Comparison of ENCODE assay signal across 1 cellular context in genomic region chr17:81976332-81977210, GRCh38.
TF ChIP-seq lines count a peak whose summit lies in the region.

No MANE protein-coding gene starts in this region.

TF ChIP-seq in K562, 482 proteins besides CTCF, POLR2A, EP300 and RAD21 (continued from another document and continues in another):
- peak; percentile 17; the same call in 1 of the 2 replicates for TF ChIP-seq ZNF511 (CRISPR knock-in tag; IDR thresholded peaks at IDR 0.05)
- TF ChIP-seq CHD7 (IDR thresholded peaks at IDR 0.05; ENCODE audit: low read depth, low read length) = no peak
- TF ChIP-seq SNIP1 (IDR thresholded peaks at IDR 0.05; ENCODE audit: low read depth) = no peak
- peak; percentile 29; the same call in 1 of the 2 replicates for TF ChIP-seq ZNF583 (CRISPR knock-in tag; IDR thresholded peaks at IDR 0.05)
- TF ChIP-seq KAT8 (IDR thresholded peaks at IDR 0.05; ENCODE audit: low read depth) = no peak
- TF ChIP-seq IRF2 (CRISPR knock-in tag; IDR thresholded peaks at IDR 0.05) = no peak
- TF ChIP-seq GABPA (tag; conservative IDR thresholded peaks at IDR 0.05; ENCODE audit: low read depth) = no peak
- TF ChIP-seq FOXK1 (CRISPR knock-in tag; IDR thresholded peaks at IDR 0.05; ENCODE audit: borderline replicate concordance) = no peak; the same call in 1 of the 2 replicates
- no peak for TF ChIP-seq ZNF41 (CRISPR knock-in tag; conservative IDR thresholded peaks at IDR 0.05)
- TF ChIP-seq MBD1 (CRISPR knock-in tag; IDR thresholded peaks at IDR 0.05) = no peak
- TF ChIP-seq LARP7 (IDR thresholded peaks at IDR 0.05) = no peak
- TF ChIP-seq, protein P1, sequence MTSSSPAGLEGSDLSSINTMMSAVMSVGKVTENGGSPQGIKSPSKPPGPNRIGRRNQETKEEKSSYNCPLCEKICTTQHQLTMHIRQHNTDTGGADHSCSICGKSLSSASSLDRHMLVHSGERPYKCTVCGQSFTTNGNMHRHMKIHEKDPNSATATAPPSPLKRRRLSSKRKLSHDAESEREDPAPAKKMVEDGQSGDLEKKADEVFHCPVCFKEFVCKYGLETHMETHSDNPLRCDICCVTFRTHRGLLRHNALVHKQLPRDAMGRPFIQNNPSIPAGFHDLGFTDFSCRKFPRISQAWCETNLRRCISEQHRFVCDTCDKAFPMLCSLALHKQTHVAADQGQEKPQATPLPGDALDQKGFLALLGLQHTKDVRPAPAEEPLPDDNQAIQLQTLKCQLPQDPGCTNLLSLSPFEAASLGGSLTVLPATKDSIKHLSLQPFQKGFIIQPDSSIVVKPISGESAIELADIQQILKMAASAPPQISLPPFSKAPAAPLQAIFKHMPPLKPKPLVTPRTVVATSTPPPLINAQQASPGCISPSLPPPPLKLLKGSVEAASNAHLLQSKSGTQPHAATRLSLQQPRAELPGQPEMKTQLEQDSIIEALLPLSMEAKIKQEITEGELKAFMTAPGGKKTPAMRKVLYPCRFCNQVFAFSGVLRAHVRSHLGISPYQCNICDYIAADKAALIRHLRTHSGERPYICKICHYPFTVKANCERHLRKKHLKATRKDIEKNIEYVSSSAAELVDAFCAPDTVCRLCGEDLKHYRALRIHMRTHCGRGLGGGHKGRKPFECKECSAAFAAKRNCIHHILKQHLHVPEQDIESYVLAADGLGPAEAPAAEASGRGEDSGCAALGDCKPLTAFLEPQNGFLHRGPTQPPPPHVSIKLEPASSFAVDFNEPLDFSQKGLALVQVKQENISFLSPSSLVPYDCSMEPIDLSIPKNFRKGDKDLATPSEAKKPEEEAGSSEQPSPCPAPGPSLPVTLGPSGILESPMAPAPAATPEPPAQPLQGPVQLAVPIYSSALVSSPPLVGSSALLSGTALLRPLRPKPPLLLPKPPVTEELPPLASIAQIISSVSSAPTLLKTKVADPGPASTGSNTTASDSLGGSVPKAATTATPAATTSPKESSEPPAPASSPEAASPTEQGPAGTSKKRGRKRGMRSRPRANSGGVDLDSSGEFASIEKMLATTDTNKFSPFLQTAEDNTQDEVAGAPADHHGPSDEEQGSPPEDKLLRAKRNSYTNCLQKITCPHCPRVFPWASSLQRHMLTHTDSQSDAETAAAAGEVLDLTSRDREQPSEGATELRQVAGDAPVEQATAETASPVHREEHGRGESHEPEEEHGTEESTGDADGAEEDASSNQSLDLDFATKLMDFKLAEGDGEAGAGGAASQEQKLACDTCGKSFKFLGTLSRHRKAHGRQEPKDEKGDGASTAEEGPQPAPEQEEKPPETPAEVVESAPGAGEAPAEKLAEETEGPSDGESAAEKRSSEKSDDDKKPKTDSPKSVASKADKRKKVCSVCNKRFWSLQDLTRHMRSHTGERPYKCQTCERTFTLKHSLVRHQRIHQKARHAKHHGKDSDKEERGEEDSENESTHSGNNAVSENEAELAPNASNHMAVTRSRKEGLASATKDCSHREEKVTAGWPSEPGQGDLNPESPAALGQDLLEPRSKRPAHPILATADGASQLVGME (CRISPR knock-in tag; IDR thresholded peaks at IDR 0.05) = 0 out of 2 replicates have a peak, but pooled peaks have one; percentile 25
- TF ChIP-seq ZNF140 (CRISPR knock-in tag; IDR thresholded peaks at IDR 0.05) = no peak
- TF ChIP-seq ZNF551 (CRISPR knock-in tag; IDR thresholded peaks at IDR 0.05) = no peak
- TF ChIP-seq FIP1L1 (IDR thresholded peaks at IDR 0.05; ENCODE audit: low read depth, low read length, poor library complexity, severe bottlenecking) = no peak
- peak; percentile 98 for TF ChIP-seq MAX (CRISPR knock-in tag; IDR thresholded peaks at IDR 0.05)
- TF ChIP-seq CBX2 (IDR thresholded peaks at IDR 0.05; ENCODE audit: insufficient read depth, low read length, poor library complexity, severe bottlenecking) = no peak
- TF ChIP-seq RBM15 (IDR thresholded peaks at IDR 0.05; ENCODE audit: insufficient read depth, low read length) = no peak
- TF ChIP-seq KLF13 (tag; IDR thresholded peaks at IDR 0.05; ENCODE audit: borderline replicate concordance, low read depth) = peak; percentile 39; the same call in 1 of the 2 replicates
- TF ChIP-seq RBM34 (IDR thresholded peaks at IDR 0.05; ENCODE audit: borderline replicate concordance, insufficient read depth, low read length) = no peak
- peak; percentile 42; the same call in 1 of the 2 replicates for TF ChIP-seq CXXC5 (CRISPR knock-in tag; IDR thresholded peaks at IDR 0.05)
- TF ChIP-seq ZNF75A (CRISPR knock-in tag; IDR thresholded peaks at IDR 0.05) = no peak
- TF ChIP-seq HMBOX1 (IDR thresholded peaks at IDR 0.05) = no peak
- no peak for TF ChIP-seq ZBTB1 (CRISPR knock-in tag; IDR thresholded peaks at IDR 0.05; ENCODE audit: borderline replicate concordance, low read depth)
- no peak for TF ChIP-seq HMGN3 (IDR thresholded peaks at IDR 0.05; ENCODE audit: borderline replicate concordance, extremely low read depth, insufficient read length, low read depth, low read length)
- TF ChIP-seq HLTF (IDR thresholded peaks at IDR 0.05) = no peak
- no peak for TF ChIP-seq ZSCAN29 (IDR thresholded peaks at IDR 0.05)
- no peak for TF ChIP-seq STAT5B (CRISPR knock-in tag; IDR thresholded peaks at IDR 0.05)
- TF ChIP-seq GABPB2 (CRISPR knock-in tag; conservative IDR thresholded peaks at IDR 0.05) = no peak
- no peak for TF ChIP-seq SAFB (IDR thresholded peaks at IDR 0.05; ENCODE audit: borderline replicate concordance, low read depth, low read length)
- TF ChIP-seq ESRRA (IDR thresholded peaks at IDR 0.05; ENCODE audit: borderline replicate concordance, low read depth) = no peak; the same call in 1 of the 2 replicates
- TF ChIP-seq, protein P2, sequence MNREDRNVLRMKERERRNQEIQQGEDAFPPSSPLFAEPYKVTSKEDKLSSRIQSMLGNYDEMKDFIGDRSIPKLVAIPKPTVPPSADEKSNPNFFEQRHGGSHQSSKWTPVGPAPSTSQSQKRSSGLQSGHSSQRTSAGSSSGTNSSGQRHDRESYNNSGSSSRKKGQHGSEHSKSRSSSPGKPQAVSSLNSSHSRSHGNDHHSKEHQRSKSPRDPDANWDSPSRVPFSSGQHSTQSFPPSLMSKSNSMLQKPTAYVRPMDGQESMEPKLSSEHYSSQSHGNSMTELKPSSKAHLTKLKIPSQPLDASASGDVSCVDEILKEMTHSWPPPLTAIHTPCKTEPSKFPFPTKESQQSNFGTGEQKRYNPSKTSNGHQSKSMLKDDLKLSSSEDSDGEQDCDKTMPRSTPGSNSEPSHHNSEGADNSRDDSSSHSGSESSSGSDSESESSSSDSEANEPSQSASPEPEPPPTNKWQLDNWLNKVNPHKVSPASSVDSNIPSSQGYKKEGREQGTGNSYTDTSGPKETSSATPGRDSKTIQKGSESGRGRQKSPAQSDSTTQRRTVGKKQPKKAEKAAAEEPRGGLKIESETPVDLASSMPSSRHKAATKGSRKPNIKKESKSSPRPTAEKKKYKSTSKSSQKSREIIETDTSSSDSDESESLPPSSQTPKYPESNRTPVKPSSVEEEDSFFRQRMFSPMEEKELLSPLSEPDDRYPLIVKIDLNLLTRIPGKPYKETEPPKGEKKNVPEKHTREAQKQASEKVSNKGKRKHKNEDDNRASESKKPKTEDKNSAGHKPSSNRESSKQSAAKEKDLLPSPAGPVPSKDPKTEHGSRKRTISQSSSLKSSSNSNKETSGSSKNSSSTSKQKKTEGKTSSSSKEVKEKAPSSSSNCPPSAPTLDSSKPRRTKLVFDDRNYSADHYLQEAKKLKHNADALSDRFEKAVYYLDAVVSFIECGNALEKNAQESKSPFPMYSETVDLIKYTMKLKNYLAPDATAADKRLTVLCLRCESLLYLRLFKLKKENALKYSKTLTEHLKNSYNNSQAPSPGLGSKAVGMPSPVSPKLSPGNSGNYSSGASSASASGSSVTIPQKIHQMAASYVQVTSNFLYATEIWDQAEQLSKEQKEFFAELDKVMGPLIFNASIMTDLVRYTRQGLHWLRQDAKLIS (CRISPR knock-in tag; IDR thresholded peaks at IDR 0.05) = 0 out of 2 replicates have a peak, but pooled peaks have one; percentile 83
- TF ChIP-seq JUNB (CRISPR knock-in tag; conservative IDR thresholded peaks at IDR 0.05) = no peak
